ENCODE assay signal across 9 cellular contexts in genomic region chr9:132679946-132680620, GRCh38.
"Had no signal": no experiment of that assay in that cellular context is flagged by ENCODE, and none has a peak within 500 bp of the region (broad histone marks: within the 10 kb centered on the region; RNA-seq: fewer than 3 reads in every experiment).

No MANE protein-coding gene starts in this region.

- ATAC-seq: left ventricle myocardium superior had no signal

- DNase-seq: activated CD4-positive, alpha-beta T cell treated with anti-CD3 and anti-CD28 coated beads for 1 hour; dorsolateral prefrontal cortex; hippocampal formation; left ventricle myocardium superior; mesendoderm; ovary; stimulated activated CD4-positive, alpha-beta T cell treated with anti-CD3 and anti-CD28 coated beads, Interleukin-2, amount 100 ng/mL, for 48 hours; stimulated activated CD8-positive, alpha-beta memory T cell treated with anti-CD3 and anti-CD28 coated beads, Interleukin-4, amount 100 ng/mL, for 48 hours; thyroid gland had no signal
